In the genomic region with DNA sequence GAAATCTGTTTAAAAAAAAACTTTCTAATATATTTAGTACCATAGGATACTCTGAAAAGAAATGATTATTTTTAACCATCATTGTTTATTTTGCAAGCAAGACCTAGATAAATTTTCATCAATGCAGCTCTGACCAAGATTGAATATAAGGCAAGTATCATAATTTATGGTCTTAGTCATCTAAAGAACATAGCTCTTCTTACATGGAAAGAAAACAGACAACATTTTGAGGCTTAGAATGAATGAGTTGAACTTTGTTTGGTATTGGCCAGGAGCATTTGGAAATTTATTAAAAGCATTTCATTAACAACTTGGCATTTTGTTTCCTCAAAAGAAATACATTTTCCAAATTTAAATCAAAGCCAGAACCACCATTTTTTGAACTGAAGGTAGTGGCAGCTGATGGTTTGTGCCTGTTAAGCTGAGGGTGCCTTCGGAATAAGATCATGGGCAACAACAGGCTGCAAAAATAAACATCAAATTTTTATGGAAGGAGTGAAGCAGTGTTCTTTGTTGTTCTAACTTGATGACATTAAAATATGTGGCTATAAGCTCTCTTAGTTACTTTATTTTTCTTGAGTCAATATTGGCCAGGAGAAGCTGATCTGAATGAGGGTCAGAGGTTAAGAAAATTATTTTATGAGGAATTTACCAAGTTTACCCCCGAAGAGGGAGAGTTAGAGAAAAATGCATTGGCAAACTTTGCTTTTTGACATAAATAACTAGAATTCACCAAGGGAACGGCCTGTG, we compare ENCODE assay signal across 18 cellular contexts. TPM values are rescaled to one million over a fixed set of nuclear protein-coding genes. Genes with fewer than 3 reads are reported as not detected.
DNase-seq lines count a peak whose midpoint lies in the region; ATAC-seq and TF ChIP-seq lines count a peak whose summit lies in the region.
"Had no signal": no experiment of that assay in that cellular context is flagged by ENCODE, and none has a peak within 500 bp of the region (broad histone marks: within the 10 kb centered on the region; RNA-seq: fewer than 3 reads in every experiment).

No MANE protein-coding gene starts in this region.

- WGBS in GM23248 (ENCODE audit: low coverage in 1 of 2, low lambda C conversion rate in 2 of 2, missing lambda C conversion rate in 2 of 2), 2 experiments: 14 to 20% methylated on average over 3 of the region's 3 CpGs
- 76% methylated on average over 3 of the region's 3 CpGs for WGBS in SK-N-SH (ENCODE audit: low lambda C conversion rate)
- 52 to 54% methylated on average over 3 of the region's 3 CpGs for WGBS in upper lobe of left lung, 2 donors

- H3K36me3 ChIP-seq in GM23248 (ENCODE audit: low read depth) (no peaks in the 10 kb centered on the region), SK-N-SH (replicated peaks in 1 of 2; ENCODE audit: control insufficient read depth in 1 of 2, insufficient read depth in 2 of 2, low read length in 1 of 2) (no peaks in the 10 kb centered on the region), left lung (no peaks in the 10 kb centered on the region), skeletal muscle tissue (ENCODE audit: control insufficient read depth in 3 of 3, insufficient read depth in 3 of 3, low read length in 3 of 3) (no peaks in the 10 kb centered on the region), upper lobe of left lung (no peaks in the 10 kb centered on the region), WERI-Rb-1 (no peaks in the 10 kb centered on the region)

- CTCF ChIA-PET in SK-N-SH (lab: Yijun Ruan, JAX): interaction anchor here (1.5 to 2.2 kb wide), 4 partner anchors 9 to 435 kb away, joined by 4 to 8 read pairs (median 6); no protein-coding TSS in a partner anchor

- H3K4me2 ChIP-seq in GM23248 (ENCODE audit: unreplicated experiment) (peak overlapping the region; percentile 71), SK-N-SH (peak overlapping the region; percentile 48)

- H4K20me1 ChIP-seq in GM23248 (ENCODE audit: insufficient read depth) (no peaks in the 10 kb centered on the region), SK-N-SH (ENCODE audit: insufficient read depth) (no peaks in the 10 kb centered on the region)

- intact Hi-C loops in left lung (cut with DNase I): loop anchor here (10.0 kb wide), 2 partner anchors 317 to 433 kb away; no protein-coding TSS in a partner anchor

- H3K9ac ChIP-seq in GM23248 (peak overlapping the region; percentile 47), SK-N-SH (peak overlapping the region; percentile 62; the same call in 1 of the 2 replicates), skeletal muscle tissue (ENCODE audit: low read depth in 1 of 3, low read length in 3 of 3) (peak overlapping the region in 1 of 3 donors; percentile 25)

- H3K27me3 ChIP-seq in GM23248 (replicated peaks; ENCODE audit: insufficient read depth) (no peaks in the 10 kb centered on the region), SK-N-SH (ENCODE audit: insufficient read depth) (no peaks in the 10 kb centered on the region), left lung (no peaks in the 10 kb centered on the region), skeletal muscle tissue (ENCODE audit: control insufficient read depth in 3 of 3, insufficient read depth in 3 of 3, low read length in 3 of 3) (no peaks in the 10 kb centered on the region), upper lobe of left lung (no peaks in the 10 kb centered on the region), WERI-Rb-1 (ENCODE audit: insufficient read depth, low read depth, severe bottlenecking) (peaks cover 4% of the 10 kb centered on the region)

- peaks cover 72% of the 10 kb centered on the region for H3K4me1 ChIP-seq in GM23248 (ENCODE audit: insufficient read depth)
- H3K4me1 ChIP-seq in SK-N-SH (ENCODE audit: control insufficient read depth in 1 of 2, insufficient read depth in 2 of 2, low read depth in 1 of 2, low read length in 1 of 2): peaks cover 0 to 46% of the 10 kb centered on the region in 2 experiments
- peaks cover 27 to 78% of the 10 kb centered on the region in 2 donors for H3K4me1 ChIP-seq in left lung
- peaks cover 14 to 33% (median 20%) of the 10 kb centered on the region in 3 donors for H3K4me1 ChIP-seq in skeletal muscle tissue (ENCODE audit: control insufficient read depth in 3 of 3, insufficient read depth in 3 of 3, low read length in 3 of 3)
- peaks cover 26 to 46% (median 37%) of the 10 kb centered on the region in 4 donors for H3K4me1 ChIP-seq in upper lobe of left lung

- TF ChIP-seq CTCF in SK-N-SH (IDR thresholded peaks at IDR 0.05) (no peak), left lung (IDR thresholded peaks at IDR 0.05) (no peak), upper lobe of left lung (IDR thresholded peaks at IDR 0.05) (no peak), WERI-Rb-1 (IDR thresholded peaks at IDR 0.05; ENCODE audit: low read depth, low read length) (no peak)

- H3K79me2 ChIP-seq in GM23248 (ENCODE audit: insufficient read depth) (0 out of 2 replicates have a peak, but pooled peaks cover 7% of the 10 kb centered on the region), SK-N-SH (ENCODE audit: insufficient read depth) (peaks cover 27% of the 10 kb centered on the region)

- peaks cover 75% of the 10 kb centered on the region for H3F3A ChIP-seq in GM23248 (ENCODE audit: insufficient read depth)
- H3F3A ChIP-seq in SK-N-SH (replicated peaks; ENCODE audit: insufficient read depth): peaks cover 70% of the 10 kb centered on the region

- H3K4me3 ChIP-seq in GM23248 (no peak overlapping the region), SK-N-SH (ENCODE audit: low read depth in 2 of 2, low read length in 1 of 2) (no peak overlapping the region), left lung (no peak overlapping the region), skeletal muscle tissue (ENCODE audit: low read length in 3 of 3) (no peak overlapping the region), upper lobe of left lung (no peak overlapping the region), WERI-Rb-1 (ENCODE audit: low read depth, low read length) (no peak overlapping the region)

- TF ChIP-seq EP300 in SK-N-SH (IDR thresholded peaks at IDR 0.05; ENCODE audit: borderline replicate concordance in 1 of 2, low read depth in 1 of 2, low read length in 1 of 2) (peak; percentile 54 to 81), upper lobe of left lung (IDR thresholded peaks at IDR 0.05) (no peak)

- H3K9me3 ChIP-seq in GM23248 (ENCODE audit: low read depth) (no peaks in the 10 kb centered on the region), SK-N-SH (no peaks in the 10 kb centered on the region), left lung (no peaks in the 10 kb centered on the region), skeletal muscle tissue (ENCODE audit: control insufficient read depth in 3 of 3, low read length in 3 of 3) (no peaks in the 10 kb centered on the region), upper lobe of left lung (no peaks in the 10 kb centered on the region), WERI-Rb-1 (ENCODE audit: severe bottlenecking) (no peaks in the 10 kb centered on the region)

- DNase-seq in GM23248 (no peak), SK-N-SH (no peak), left lung (no peak), GDM1 (lab: John Stamatoyannopoulos, UW) (no peak), upper lobe of left lung (no peak), WERI-Rb-1 (no peak)
- DNase-seq: activated CD4-positive, alpha-beta T cell treated with anti-CD3 and anti-CD28 coated beads, Interleukin-2, amount 50 U/mL, for 1 hour; activated T-cell treated with anti-CD3 and anti-CD28 coated beads, Interleukin-2, amount 50 U/mL, for 4 hours; amygdala; DMS79; KBM-7; NCI-H187; NCI-H524; nephron progenitor cell had no signal

- TF ChIP-seq POLR2A in upper lobe of left lung (IDR thresholded peaks at IDR 0.05): no peak

- ATAC-seq in left lung: no peak
- ATAC-seq in upper lobe of left lung (ENCODE audit: low FRiP score in 2 of 2): no peak
- no peak for ATAC-seq in HG03196 (IDR thresholded peaks at IDR 0.05; ENCODE audit: unreplicated experiment)
- ATAC-seq: activated T-cell treated with anti-CD3 and anti-CD28 coated beads, Interleukin-2, amount 50 U/mL, for 4 hours; esophagus mucosa; left lobe of liver had no signal

- H3K27ac ChIP-seq in GM23248 (peak overlapping the region; percentile 91), SK-N-SH (ENCODE audit: low read depth in 2 of 2, low read length in 1 of 2) (peak overlapping the region; percentile 90 to 92; a peak in 3 of 4 replicates), left lung (peak overlapping the region; percentile 49 to 71), skeletal muscle tissue (ENCODE audit: low read depth, low read length) (peak overlapping the region; percentile 6), upper lobe of left lung (peak overlapping the region in 2 of 4 donors; percentile 36 to 72), WERI-Rb-1 (no peak overlapping the region)

- POLR2A ChIA-PET in SK-N-SH (lab: Yijun Ruan, JAX): no interaction called here

- H2AFZ ChIP-seq in GM23248 (peak overlapping the region; percentile 35), SK-N-SH (ENCODE audit: low read depth) (no peak overlapping the region)

- H3K9me2 ChIP-seq in GM23248 (ENCODE audit: insufficient read depth) (no peaks in the 10 kb centered on the region), SK-N-SH (no peaks in the 10 kb centered on the region)

- in situ Hi-C loops in GM23248 (cut with MboI): loop anchor here (5.0 to 10.0 kb wide), 3 partner anchors 253 to 433 kb away; no protein-coding TSS in a partner anchor

- no peak for TF ChIP-seq RAD21 in SK-N-SH (IDR thresholded peaks at IDR 0.05; ENCODE audit: low read length)

TF ChIP-seq in SK-N-SH, 30 proteins besides CTCF, POLR2A, EP300 and RAD21 (continues in another document):
- TF ChIP-seq MEF2A (IDR thresholded peaks at IDR 0.05; ENCODE audit: borderline replicate concordance, low read depth) (no peak), JUND (IDR thresholded peaks at IDR 0.05) (peak; percentile 57), GABPA (IDR thresholded peaks at IDR 0.05; ENCODE audit: low read depth) (no peak), NFIC (IDR thresholded peaks at IDR 0.05; ENCODE audit: borderline replicate concordance) (peak; percentile 44; the same call in 1 of the 2 replicates)
- TF ChIP-seq, protein P1, sequence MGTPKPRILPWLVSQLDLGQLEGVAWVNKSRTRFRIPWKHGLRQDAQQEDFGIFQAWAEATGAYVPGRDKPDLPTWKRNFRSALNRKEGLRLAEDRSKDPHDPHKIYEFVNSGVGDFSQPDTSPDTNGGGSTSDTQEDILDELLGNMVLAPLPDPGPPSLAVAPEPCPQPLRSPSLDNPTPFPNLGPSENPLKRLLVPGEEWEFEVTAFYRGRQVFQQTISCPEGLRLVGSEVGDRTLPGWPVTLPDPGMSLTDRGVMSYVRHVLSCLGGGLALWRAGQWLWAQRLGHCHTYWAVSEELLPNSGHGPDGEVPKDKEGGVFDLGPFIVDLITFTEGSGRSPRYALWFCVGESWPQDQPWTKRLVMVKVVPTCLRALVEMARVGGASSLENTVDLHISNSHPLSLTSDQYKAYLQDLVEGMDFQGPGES (IDR thresholded peaks at IDR 0.05; ENCODE audit: low read depth, low read length): no peak

RNA-seq across cellular contexts. Expression of a gene that starts 6.7 kb away (rescaled TPM):
- total RNA-seq in GM23248 (2014; rRNA removed; shearing (Covaris generic)): 20.1 and 42.2 TPM in 2 replicates
- 14.2 and 15.7 TPM in 2 replicates for polyA plus RNA-seq in GM23248 (2016; fragmentation: Nextera tagmentation; extraction: Ambion mirVana)
- 7.9 and 8.1 TPM in 2 replicates for polyA plus RNA-seq in SK-N-SH (2012; rRNA removed)
- polyA plus RNA-seq in SK-N-SH (2012; cell fraction: cytosol; rRNA removed): 5.4 and 5.9 TPM in 2 replicates
- polyA plus RNA-seq in SK-N-SH (2012; cell fraction: nucleus; rRNA removed): 15.5 and 24.6 TPM in 2 replicates
- 10 to 100 TPM; 52.5 to 67.4 TPM for total RNA-seq in left lung
- 30.8 TPM for total RNA-seq in skeletal muscle tissue
- total RNA-seq in upper lobe of left lung: 100 to 1,000 TPM in 1 of 6 donors, 10 to 100 TPM in 5; 44.2 to 106 (median 71.7) TPM
